26 cellular contexts compared by ENCODE assay signal in the genomic region with DNA sequence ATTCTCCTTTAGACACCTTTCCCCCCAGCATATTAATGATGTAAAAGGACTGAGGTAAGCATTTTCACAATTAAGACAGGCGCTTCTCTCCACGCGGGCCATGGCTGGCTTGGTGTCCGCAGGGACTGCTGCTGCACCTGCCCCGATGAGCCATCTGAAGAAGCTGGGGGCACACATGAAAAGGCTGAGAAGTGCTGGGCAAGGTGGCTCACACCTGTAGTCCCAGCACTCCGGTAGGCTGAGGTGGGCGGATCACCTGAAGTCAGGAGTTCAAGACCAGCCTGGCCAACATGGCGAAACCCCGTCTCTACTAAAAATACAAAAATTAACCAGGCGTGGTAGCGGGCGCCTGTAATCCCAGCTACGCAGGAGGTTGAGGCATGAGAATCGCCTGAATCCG. TPM values are rescaled to one million over a fixed set of nuclear protein-coding genes. Genes with fewer than 3 reads are reported as not detected.
"Had no signal": no experiment of that assay in that cellular context is flagged by ENCODE, and none has a peak within 500 bp of the region (broad histone marks: within the 10 kb centered on the region; RNA-seq: fewer than 3 reads in every experiment).

No MANE protein-coding gene starts in this region.

- DNase-seq: activated CD4-positive, alpha-beta T cell treated with anti-CD3 and anti-CD28 coated beads for 48 hours; activated CD4-positive, alpha-beta T cell treated with anti-CD3 and anti-CD28 coated beads, Interleukin-2, amount 50 U/mL, for 4 hours; activated CD4-positive, CD25-positive, alpha-beta regulatory T cell treated with anti-CD3 and anti-CD28 coated beads, Interleukin-2, amount 50 U/mL, for 72 hours; activated CD8-positive, alpha-beta T cell treated with anti-CD3 and anti-CD28 coated beads, Interleukin-2, amount 10 ng/mL, durations not matched to agents 7 days and 5 days; activated gamma-delta T cell; activated naive CD4-positive, alpha-beta T cell treated with anti-CD3 and anti-CD28 coated beads, Interleukin-2, amount 10 ng/mL, durations not matched to agents 7 days and 5 days; activated naive CD8-positive, alpha-beta T cell treated with anti-CD3 and anti-CD28 coated beads for 36 hours; activated T-cell treated with anti-CD3 and anti-CD28 coated beads, Interleukin-2, amount 50 U/mL, for 24 hours; Karpas-422; MM.1S; NCI-H1105; NCI-H1436; NCI-H1694 treated with DMSO at 0.1 percent for 48 hours; NCI-H2029 treated with DMSO at 0.1 percent for 48 hours; NCI-H510A treated with DMSO at 0.1 percent for 48 hours; NCI-H69; NK-92 treated with Interleukin-12 subunit alpha and Interleukin-12 subunit beta, amount 100 ng/mL, for 24 hours; OCI-M1; SIG-M5; T-helper 17 cell; T-helper 9 cell had no signal

- ATAC-seq: activated CD8-positive, alpha-beta T cell treated with anti-CD3 and anti-CD28 coated beads, Interleukin-2, amount 10 ng/mL, durations not matched to agents 7 days and 5 days; Panc1; T-helper 17 cell; WTC11 had no signal

RNA-seq across cellular contexts. Expression of a gene that starts 21.3 kb away (rescaled TPM):
- total RNA-seq: activated CD8-positive, alpha-beta T cell treated with anti-CD3 and anti-CD28 coated beads, Interleukin-2, amount 10 ng/mL, durations not matched to agents 7 days and 5 days; activated naive CD8-positive, alpha-beta T cell treated with anti-CD3 and anti-CD28 coated beads for 36 hours; activated T-helper 1 cell treated with anti-CD3 and anti-CD28 coated beads, Interleukin-12 subunit alpha, Interleukin-12 subunit beta, Interleukin-2, Interleukin-4 antibody, amounts not matched to agents 30 ng/mL and 10 ng/mL and 1 ng/mL, durations not matched to agents 14 hours and 24 hours and 36 hours; cardiac septum; T-helper 17 cell had no signal
- polyA plus RNA-seq: adipose tissue had no signal

RNA-seq across cellular contexts. Expression of a gene that starts 32.1 kb away (rescaled TPM):
- total RNA-seq: activated naive CD8-positive, alpha-beta T cell treated with anti-CD3 and anti-CD28 coated beads for 36 hours had no signal
